ENCODE assay signal across 8 cellular contexts in genomic region chr19:51593969-51594773, GRCh38. TPM values are rescaled to one million over a fixed set of nuclear protein-coding genes. Genes with fewer than 3 reads are reported as not detected.
DNase-seq lines count a peak whose midpoint lies in the region; ATAC-seq and TF ChIP-seq lines count a peak whose summit lies in the region.

No MANE protein-coding gene starts in this region.

- H3K27me3 Mint-ChIP-seq in activated CD4-positive, alpha-beta memory T cell treated with anti-CD3 and anti-CD28 coated beads, Interleukin-2, amount 10 ng/mL, durations not matched to agents 7 days and 5 days = no peaks in the 10 kb centered on the region

- peaks cover 13 to 30% (median 23%) of the 10 kb centered on the region in 10 experiments for H3K4me1 ChIP-seq in BLaER1 treated with 17β-estradiol and CSF1 and Interleukin-3, amounts not matched to agents 10 nM and 100 nM
- H3K4me1 ChIP-seq in duodenal mucosa (ENCODE audit: control insufficient read depth in 1 of 2, insufficient read depth in 2 of 2, low read length in 2 of 2) = peaks cover 15 to 18% of the 10 kb centered on the region in 2 donors
- H3K4me1 ChIP-seq in right lobe of liver = peaks cover 0 to 12% (median 3%) of the 10 kb centered on the region in 4 donors

- CTCF ChIA-PET in activated CD4-positive, alpha-beta memory T cell treated with anti-CD3 and anti-CD28 coated beads, Interleukin-2, amount 10 ng/mL, durations not matched to agents 7 days and 5 days (lab: Charles Lee) = no interaction called here

- H3K9me3 ChIP-seq in BLaER1 treated with 17β-estradiol and CSF1 and Interleukin-3, amounts not matched to agents 10 nM and 100 nM (replicated peaks in 1 of 11) = peaks cover 9 to 12% (median 10%) of the 10 kb centered on the region in 11 experiments; a peak in 21 of 22 replicates
- no peaks in the 10 kb centered on the region for H3K9me3 ChIP-seq in duodenal mucosa (ENCODE audit: control insufficient read depth in 1 of 2, low read length in 2 of 2)
- H3K9me3 ChIP-seq in right lobe of liver = no peaks in the 10 kb centered on the region

- peaks cover 14% of the 10 kb centered on the region for H3K9me3 Mint-ChIP-seq in activated CD4-positive, alpha-beta memory T cell treated with anti-CD3 and anti-CD28 coated beads, Interleukin-2, amount 10 ng/mL, durations not matched to agents 7 days and 5 days

- DNase-seq in NCI-H82 treated with DMSO at 0.1 percent for 48 hours (lab: John Stamatoyannopoulos, UW; ENCODE audit: unreplicated experiment) (peak; percentile 78), right lobe of liver (peak; percentile 99 to 100 (median 99))
- DNase-seq in activated CD4-positive, alpha-beta memory T cell treated with anti-CD3 and anti-CD28 coated beads, Interleukin-2, amount 10 ng/mL, durations not matched to agents 7 days and 5 days = peak; percentile 97
- DNase-seq in stimulated activated CD4-positive, alpha-beta T cell treated with anti-CD3 and anti-CD28 coated beads, Interleukin-4, amount 100 ng/mL, for 24 hours = peak; percentile 97

- H3K4me3 Mint-ChIP-seq in activated CD4-positive, alpha-beta memory T cell treated with anti-CD3 and anti-CD28 coated beads, Interleukin-2, amount 10 ng/mL, durations not matched to agents 7 days and 5 days = peak overlapping the region; percentile 82

- no peaks in the 10 kb centered on the region for H3K27me3 ChIP-seq in BLaER1 treated with 17β-estradiol and CSF1 and Interleukin-3, amounts not matched to agents 10 nM and 100 nM
- H3K27me3 ChIP-seq in duodenal mucosa (ENCODE audit: control insufficient read depth in 1 of 2, insufficient read depth in 2 of 2, low read length in 2 of 2) = no peaks in the 10 kb centered on the region
- no peaks in the 10 kb centered on the region for H3K27me3 ChIP-seq in right lobe of liver

- peak overlapping the region in 10 of 11 experiments; percentile 6 to 68 (median 44); a peak in 17 of 22 replicates for H3K27ac ChIP-seq in BLaER1 treated with 17β-estradiol and CSF1 and Interleukin-3, amounts not matched to agents 10 nM and 100 nM
- H3K27ac ChIP-seq in duodenal mucosa (ENCODE audit: low read depth, low read length) (no peak overlapping the region), right lobe of liver (no peak overlapping the region)

- WGBS in right lobe of liver (ENCODE audit: insufficient coverage, low coverage, low lambda C conversion rate, missing lambda C conversion rate) = 0% methylated on average over 34 of the region's 61 CpGs

- H4K20me1 ChIP-seq in BLaER1 treated with 17β-estradiol and CSF1 and Interleukin-3, amounts not matched to agents 10 nM and 100 nM = no peaks in the 10 kb centered on the region

- intact Hi-C loops in right lobe of liver (cut with DNase I) = loop anchor here (5.0 to 10.0 kb wide), 2 partner anchors 479 to 487 kb away; partner anchors contain the start of gene CTU1 (in 1 of the 2)

- ATAC-seq in GM19397 (IDR thresholded peaks at IDR 0.05; ENCODE audit: unreplicated experiment) (peak; percentile 97), HG03565 (IDR thresholded peaks at IDR 0.05; ENCODE audit: unreplicated experiment) (peak; percentile 99), right lobe of liver (peak; percentile 99 to 100 (median 100))

- TF ChIP-seq CTCF in right lobe of liver (IDR thresholded peaks at IDR 0.05) = no peak

- no peak for TF ChIP-seq POLR2A in right lobe of liver (IDR thresholded peaks at IDR 0.05)

- H3K9ac ChIP-seq in BLaER1 treated with 17β-estradiol and CSF1 and Interleukin-3, amounts not matched to agents 10 nM and 100 nM = peak overlapping the region; percentile 48 to 75 (median 70); a peak in 21 of 22 replicates
- peak overlapping the region; percentile 40 to 68 for H3K9ac ChIP-seq in duodenal mucosa (ENCODE audit: low read depth in 1 of 2, low read length in 2 of 2)

- H3K36me3 ChIP-seq in BLaER1 treated with 17β-estradiol and CSF1 and Interleukin-3, amounts not matched to agents 10 nM and 100 nM = 0 out of 22 replicates have a peak, but pooled peaks cover 0 to under 1% (median 0%) of the 10 kb centered on the region in 11 experiments
- H3K36me3 ChIP-seq in duodenal mucosa (ENCODE audit: control insufficient read depth in 1 of 2, insufficient read depth in 2 of 2, low read length in 2 of 2) (no peaks in the 10 kb centered on the region), right lobe of liver (no peaks in the 10 kb centered on the region)

- peak overlapping the region; percentile 34 for H3K27ac Mint-ChIP-seq in activated CD4-positive, alpha-beta memory T cell treated with anti-CD3 and anti-CD28 coated beads, Interleukin-2, amount 10 ng/mL, durations not matched to agents 7 days and 5 days

- H3K4me2 ChIP-seq in BLaER1 treated with 17β-estradiol and CSF1 and Interleukin-3, amounts not matched to agents 10 nM and 100 nM = peak overlapping the region; percentile 92 to 100 (median 98)

- peak overlapping the region; percentile 58 to 75 (median 67) for H3K4me3 ChIP-seq in BLaER1 treated with 17β-estradiol and CSF1 and Interleukin-3, amounts not matched to agents 10 nM and 100 nM
- H3K4me3 ChIP-seq in duodenal mucosa (ENCODE audit: low read depth in 1 of 2, low read length in 2 of 2) = peak overlapping the region; percentile 76 to 77
- H3K4me3 ChIP-seq in right lobe of liver = peak overlapping the region; percentile 30 to 62 (median 60)

- peaks cover 25% of the 10 kb centered on the region for H3K4me1 Mint-ChIP-seq in activated CD4-positive, alpha-beta memory T cell treated with anti-CD3 and anti-CD28 coated beads, Interleukin-2, amount 10 ng/mL, durations not matched to agents 7 days and 5 days

- H3K36me3 Mint-ChIP-seq in activated CD4-positive, alpha-beta memory T cell treated with anti-CD3 and anti-CD28 coated beads, Interleukin-2, amount 10 ng/mL, durations not matched to agents 7 days and 5 days (ENCODE audit: low read depth) = peaks cover 7% of the 10 kb centered on the region

- POLR2A ChIA-PET in activated CD4-positive, alpha-beta memory T cell treated with anti-CD3 and anti-CD28 coated beads, Interleukin-2, amount 10 ng/mL, durations not matched to agents 7 days and 5 days (lab: Charles Lee) = interaction anchor here (0.7 kb wide), 1 partner anchor 27 kb away, joined by 3 read pairs; no protein-coding TSS in a partner anchor

RNA-seq across cellular contexts. Expression of gene ZNF175, which starts 23.1 kb away (rescaled TPM):
- 1 to 10 TPM; 5.5 to 7.1 TPM for total RNA-seq in activated CD4-positive, alpha-beta memory T cell treated with anti-CD3 and anti-CD28 coated beads, Interleukin-2, amount 10 ng/mL, durations not matched to agents 7 days and 5 days
- 1 to 10 TPM; 1.2 to 5.2 (median 4.4) TPM for total RNA-seq in right lobe of liver

RNA-seq across cellular contexts. Expression of gene SIGLEC5, which starts 36.0 kb away (rescaled TPM):
- not detected for total RNA-seq in activated CD4-positive, alpha-beta memory T cell treated with anti-CD3 and anti-CD28 coated beads, Interleukin-2, amount 10 ng/mL, durations not matched to agents 7 days and 5 days
- 1 to 10 TPM in 1 of 6 experiments, under 1 TPM in 2, not detected in 3; 0.89 to 1.1 (median 0.92) TPM for total RNA-seq in right lobe of liver

RNA-seq across cellular contexts. Expression of gene SIGLEC14, which starts 52.5 kb away (rescaled TPM):
- not detected for total RNA-seq in activated CD4-positive, alpha-beta memory T cell treated with anti-CD3 and anti-CD28 coated beads, Interleukin-2, amount 10 ng/mL, durations not matched to agents 7 days and 5 days
- 1 to 10 TPM in 4 of 6 experiments, not detected in 2; 2.9 to 6.1 (median 3.4) TPM for total RNA-seq in right lobe of liver

Comparison
In these comparisons a context has a peak if more than half of its experiments do, and no peak if none do; other contexts are left out.
1. H3K27ac ChIP-seq: peak in BLaER1 treated with 17β-estradiol and CSF1 and Interleukin-3, amounts not matched to agents 10 nM and 100 nM (10 of 11); none in duodenal mucosa (single experiment) and right lobe of liver (0 of 3).
2. Peak in every context shown above with its lines, with median percentiles within 50 percentile points of each other: H3K4me3 ChIP-seq, ATAC-seq and DNase-seq.